In genomic region chr7:8149222-8149621, GRCh38 we compare ENCODE assay signal across 10 cellular contexts.
DNase-seq lines count a peak whose midpoint lies in the region; ATAC-seq and TF ChIP-seq lines count a peak whose summit lies in the region.
"Had no signal": no experiment of that assay in that cellular context is flagged by ENCODE, and none has a peak within 500 bp of the region (broad histone marks: within the 10 kb centered on the region; RNA-seq: fewer than 3 reads in every experiment).

No MANE protein-coding gene starts in this region.

- TF ChIP-seq CTCF in fibroblast of villous mesenchyme (IDR thresholded peaks at IDR 0.05; ENCODE audit: insufficient read depth, low read depth, low read length), result no peak

- TF ChIP-seq POLR2A in erythroblast (IDR thresholded peaks at IDR 0.05; ENCODE audit: low read length), result no peak

- intact Hi-C loops in posterior vena cava (cut with DNase I), result no loop called here

- no peak overlapping the region for H3K4me3 ChIP-seq in fibroblast of villous mesenchyme (ENCODE audit: low read depth, low read length)

- DNase-seq in EH (ENCODE audit: low read depth), result peak; percentile 14
- DNase-seq in fibroblast of villous mesenchyme (ENCODE audit: low read depth), result peak; percentile 12
- no peak for DNase-seq in erythroblast (lab: John Stamatoyannopoulos, UW)
- no peak for DNase-seq in posterior vena cava (ENCODE audit: low spot score)
- DNase-seq in NCI-H2081 (lab: John Stamatoyannopoulos, UW), result no peak
- no peak for DNase-seq in NCI-H2171 treated with DMSO at 0.1 percent for 48 hours (lab: John Stamatoyannopoulos, UW)
- DNase-seq: NCI-H2107; stimulated activated naive B cell treated with anti-CD40 and anti-IgM and Interleukin-4, amounts not matched to agents 10 μg/mL and 1 μg/mL and 100 μg/mL, for 72 hours had no signal

- ATAC-seq in GM19463 (IDR thresholded peaks at IDR 0.05; ENCODE audit: unreplicated experiment), result peak; percentile 67
- ATAC-seq in HG03571 (IDR thresholded peaks at IDR 0.05; ENCODE audit: unreplicated experiment), result peak; percentile 81

Comparison
In these comparisons a context has a peak if more than half of its experiments do, and no peak if none do; other contexts are left out.
1. DNase-seq: peak in EH (single experiment) and fibroblast of villous mesenchyme (single experiment); none in erythroblast (0 of 2), posterior vena cava (single experiment), NCI-H2081 (0 of 2) and NCI-H2171 treated with DMSO at 0.1 percent for 48 hours (single experiment).